8 cellular contexts compared by ENCODE assay signal in genomic region chr14:24430682-24431568, GRCh38. TPM values are rescaled to one million over a fixed set of nuclear protein-coding genes. Genes with fewer than 3 reads are reported as not detected.
DNase-seq lines count a peak whose midpoint lies in the region; ATAC-seq and TF ChIP-seq lines count a peak whose summit lies in the region.

No MANE protein-coding gene starts in this region.

- no peaks in the 10 kb centered on the region for H3K9me3 ChIP-seq in RWPE2 (ENCODE audit: severe bottlenecking)
- no peaks in the 10 kb centered on the region for H3K9me3 ChIP-seq in ascending aorta
- no peaks in the 10 kb centered on the region for H3K9me3 ChIP-seq in iPS-20b (ENCODE audit: insufficient read depth, low read depth, low read length)

- ATAC-seq in GM21619 (IDR thresholded peaks at IDR 0.05; ENCODE audit: unreplicated experiment), result peak; percentile 27
- peak; percentile 33 for ATAC-seq in RWPE2 (ENCODE audit: low read depth)
- ATAC-seq in HG02970 (IDR thresholded peaks at IDR 0.05; ENCODE audit: low FRiP score, unreplicated experiment), result no peak

- DNase-seq in RWPE2 (ENCODE audit: low spot score), result no peak
- DNase-seq in ascending aorta (ENCODE audit: low spot score in 2 of 2), result peak in 1 of 2 donors; percentile 66
- DNase-seq in stimulated activated CD4-positive, alpha-beta T cell treated with anti-CD3 and anti-CD28 coated beads, Interleukin-2, amount 100 ng/mL, for 4 hours (ENCODE audit: low read depth), result peak; percentile 58
- no peak for DNase-seq in NCI-H1092 (lab: John Stamatoyannopoulos, UW)

- H3K9ac ChIP-seq in iPS-20b (ENCODE audit: low read depth, low read length), result peak overlapping the region; percentile 84; the same call in 1 of the 2 replicates

- intact Hi-C loops in ascending aorta (cut with DNase I), result loop anchor here (1.0 to 10.0 kb wide), 3 partner anchors 65 to 1066 kb away; partner anchors contain the start of genes EFS and TINF2

- H3K4me3 ChIP-seq in RWPE2 (ENCODE audit: severe bottlenecking) (peak overlapping the region; percentile 89), ascending aorta (peak overlapping the region; percentile 78 to 92), iPS-20b (ENCODE audit: low read length) (peak overlapping the region; percentile 95)

- H3K27me3 ChIP-seq in RWPE2 (ENCODE audit: insufficient read depth, poor library complexity, severe bottlenecking), result no peaks in the 10 kb centered on the region
- H3K27me3 ChIP-seq in ascending aorta, result no peaks in the 10 kb centered on the region
- H3K27me3 ChIP-seq in iPS-20b (ENCODE audit: insufficient read depth, low read length), result peaks cover 18% of the 10 kb centered on the region

- peaks cover 38% of the 10 kb centered on the region for H3K36me3 ChIP-seq in RWPE2 (ENCODE audit: low read depth)
- peaks cover 26 to 31% of the 10 kb centered on the region in 2 donors for H3K36me3 ChIP-seq in ascending aorta
- H3K36me3 ChIP-seq in iPS-20b (ENCODE audit: insufficient read depth, low read depth, low read length), result peaks cover 8% of the 10 kb centered on the region; the same call in 1 of the 2 replicates

- TF ChIP-seq CTCF in C4-2B (conservative IDR thresholded peaks at IDR 0.05) (no peak), RWPE2 (IDR thresholded peaks at IDR 0.05; ENCODE audit: poor library complexity, severe bottlenecking) (no peak), ascending aorta (IDR thresholded peaks at IDR 0.05) (no peak)

- H3K4me1 ChIP-seq in RWPE2 (ENCODE audit: insufficient read depth, poor library complexity, severe bottlenecking) (peaks cover 23% of the 10 kb centered on the region), ascending aorta (peaks cover 5 to 23% of the 10 kb centered on the region in 2 donors), iPS-20b (ENCODE audit: insufficient read depth, low read length) (peaks cover 5% of the 10 kb centered on the region; the same call in 1 of the 2 replicates)

- peak overlapping the region; percentile 74 for H3K27ac ChIP-seq in C4-2B
- peak overlapping the region; percentile 75 for H3K27ac ChIP-seq in RWPE2 (ENCODE audit: poor library complexity, severe bottlenecking)
- H3K27ac ChIP-seq in ascending aorta, result peak overlapping the region; percentile 88 to 96
- H3K27ac ChIP-seq in iPS-20b (ENCODE audit: low read length), result no peak overlapping the region

RNA-seq across cellular contexts. Expression of gene KHNYN, which starts 1.2 kb away (rescaled TPM):
- total RNA-seq in ascending aorta, result 70.4 TPM

RNA-seq across cellular contexts. Expression of gene CBLN3, which starts 1.5 kb away (rescaled TPM):
- 2.2 TPM for total RNA-seq in ascending aorta

RNA-seq across cellular contexts. Expression of gene SDR39U1, which starts 11.7 kb away (rescaled TPM):
- 98.3 TPM for total RNA-seq in ascending aorta

RNA-seq across cellular contexts. Expression of gene NYNRIN, which starts 32.1 kb away (rescaled TPM):
- total RNA-seq in ascending aorta, result 23.1 TPM
